ENCODE assay signal across 9 cellular contexts in the genomic region with DNA sequence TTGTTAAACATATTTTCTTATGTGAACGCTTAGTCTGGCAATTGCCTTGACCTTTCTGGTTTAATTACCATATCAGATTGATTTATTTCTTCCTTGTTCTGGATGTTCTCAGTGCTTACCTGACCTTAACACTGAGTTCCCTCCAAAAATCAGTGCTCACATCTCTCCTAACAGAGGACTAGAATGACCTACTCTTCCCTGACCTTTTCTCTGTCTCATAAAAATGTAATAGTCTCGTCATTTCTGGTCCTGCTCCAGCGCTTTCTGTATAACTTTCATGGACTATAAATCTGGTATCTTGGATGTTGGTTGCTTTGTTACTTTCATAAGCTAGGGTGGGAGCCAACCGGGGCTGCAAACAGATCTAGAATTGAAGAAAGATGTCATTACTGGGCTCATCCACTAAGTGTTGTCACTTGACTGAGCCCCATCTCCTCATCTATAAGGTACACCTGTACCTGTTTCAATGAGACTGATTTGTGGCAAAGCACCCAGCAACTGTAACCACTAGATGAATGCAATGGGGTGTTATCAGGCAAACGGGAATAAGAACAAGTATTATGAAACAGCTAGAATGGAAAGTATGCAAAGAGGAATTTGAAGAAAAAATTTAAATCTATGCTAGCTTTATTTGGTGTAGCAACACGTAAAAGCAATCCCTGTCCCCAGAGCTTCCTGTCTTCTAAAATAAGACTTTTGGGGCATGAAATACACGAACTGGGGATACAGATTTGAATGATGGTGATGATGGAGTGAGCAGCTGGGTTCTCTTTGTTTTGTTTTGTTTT. TPM values are rescaled to one million over a fixed set of nuclear protein-coding genes. Genes with fewer than 3 reads are reported as not detected.
DNase-seq lines count a peak whose midpoint lies in the region; TF ChIP-seq lines count a peak whose summit lies in the region.
"Had no signal": no experiment of that assay in that cellular context is flagged by ENCODE, and none has a peak within 500 bp of the region (broad histone marks: within the 10 kb centered on the region; RNA-seq: fewer than 3 reads in every experiment).

No MANE protein-coding gene starts in this region.

- no peak for TF ChIP-seq POLR2A in lower leg skin (IDR thresholded peaks at IDR 0.05)

- H3K4me1 Mint-ChIP-seq in dendritic cell treated with granulocyte-macrophage colony-stimulating factor and Interleukin-4, amounts not matched to agents 40 ng/mL and 50 ng/mL, for 4 days (ENCODE audit: low read depth): peaks cover 78% of the 10 kb centered on the region

- H3K27ac ChIP-seq in C4-2B (peak overlapping the region; percentile 99), Karpas-422 (ENCODE audit: low read length) (peak overlapping the region; percentile 97)
- H3K27ac ChIP-seq: epithelial cell of prostate had no signal

- no peaks in the 10 kb centered on the region; the same call in 1 of the 2 replicates for H4K20me1 ChIP-seq in Karpas-422 (ENCODE audit: insufficient read depth, low read depth, low read length)

- no peaks in the 10 kb centered on the region for H3K9me2 ChIP-seq in Karpas-422 (replicated peaks; ENCODE audit: insufficient read depth, low read length)

- intact Hi-C loops in dendritic cell treated with granulocyte-macrophage colony-stimulating factor and Interleukin-4, amounts not matched to agents 40 ng/mL and 50 ng/mL, for 4 days (cut with micrococcal nuclease): no loop called here
- intact Hi-C loops in lower leg skin (cut with DNase I; ENCODE audit: low total_unique reads): no loop called here

- CTCF ChIA-PET in GM10248 (lab: Yijun Ruan, JAX): interaction anchor here (0.9 to 6.9 kb wide), 9 partner anchors 10 to 251 kb away, joined by 3 to 52 read pairs (median 10); a partner anchor contains a TSS

- H2AFZ ChIP-seq in Karpas-422 (ENCODE audit: low read length) (no peak overlapping the region), neuron (ENCODE audit: low read depth, low read length) (no peak overlapping the region)

- H3K27me3 ChIP-seq in Karpas-422 (ENCODE audit: low read length): no peaks in the 10 kb centered on the region
- H3K27me3 ChIP-seq in neuron (ENCODE audit: insufficient read depth, low read length): no peaks in the 10 kb centered on the region

- H3K36me3 Mint-ChIP-seq in dendritic cell treated with granulocyte-macrophage colony-stimulating factor and Interleukin-4, amounts not matched to agents 40 ng/mL and 50 ng/mL, for 4 days (ENCODE audit: low read depth): peaks cover 68% of the 10 kb centered on the region

- POLR2A ChIA-PET in GM10248 (lab: Yijun Ruan, JAX): interaction anchor here (1.5 kb wide), 1 partner anchor 15 kb away, joined by 7 read pairs; no protein-coding TSS in a partner anchor

- peaks cover 37% of the 10 kb centered on the region for H3K79me2 ChIP-seq in Karpas-422 (ENCODE audit: low read length)

- H3K9me3 ChIP-seq in Karpas-422 (ENCODE audit: low read length) (no peaks in the 10 kb centered on the region), neuron (ENCODE audit: low read length) (no peaks in the 10 kb centered on the region)

- TF ChIP-seq CTCF in C4-2B (conservative IDR thresholded peaks at IDR 0.05) (no peak), GM10248 (IDR thresholded peaks at IDR 0.05; ENCODE audit: control extremely low read depth, extremely low read depth, low read depth, missing control alignments) (no peak), lower leg skin (IDR thresholded peaks at IDR 0.05) (no peak)

- peak overlapping the region; percentile 20 for H3K27ac Mint-ChIP-seq in dendritic cell treated with granulocyte-macrophage colony-stimulating factor and Interleukin-4, amounts not matched to agents 40 ng/mL and 50 ng/mL, for 4 days

- DNase-seq in Karpas-422 (no peak), GM10248 (ENCODE audit: extremely low spot score) (no peak), DMS114 treated with DMSO at 0.1 percent for 48 hours (lab: John Stamatoyannopoulos, UW; ENCODE audit: unreplicated experiment) (no peak), NCI-H146 (lab: John Stamatoyannopoulos, UW) (no peak), lower leg skin (ENCODE audit: low spot score in 2 of 2) (no peak)

- H3K27me3 Mint-ChIP-seq in dendritic cell treated with granulocyte-macrophage colony-stimulating factor and Interleukin-4, amounts not matched to agents 40 ng/mL and 50 ng/mL, for 4 days: no peaks in the 10 kb centered on the region

- H3K4me1 ChIP-seq in Karpas-422 (ENCODE audit: low read length): peaks cover 70% of the 10 kb centered on the region
- H3K4me1 ChIP-seq in neuron (ENCODE audit: insufficient read depth, low read length): peaks cover 67% of the 10 kb centered on the region

- 50 to 61% methylated on average over 7 of the region's 7 CpGs for WGBS in lower leg skin, 2 donors

- peak overlapping the region; percentile 80 for H3K4me2 ChIP-seq in Karpas-422 (ENCODE audit: low read depth, low read length, poor library complexity, severe bottlenecking)

- peak overlapping the region; percentile 97 for H3K4me3 Mint-ChIP-seq in dendritic cell treated with granulocyte-macrophage colony-stimulating factor and Interleukin-4, amounts not matched to agents 40 ng/mL and 50 ng/mL, for 4 days

- H3K4me3 ChIP-seq in Karpas-422 (ENCODE audit: low read length): peak overlapping the region; percentile 75
- H3K4me3 ChIP-seq in neuron (ENCODE audit: low read length): peak overlapping the region; percentile 100
- H3K4me3 ChIP-seq in lower leg skin (ENCODE audit: low read depth, poor library complexity, severe bottlenecking): no peak overlapping the region

- no peaks in the 10 kb centered on the region for H3K9me3 Mint-ChIP-seq in dendritic cell treated with granulocyte-macrophage colony-stimulating factor and Interleukin-4, amounts not matched to agents 40 ng/mL and 50 ng/mL, for 4 days

- H3K36me3 ChIP-seq in Karpas-422 (ENCODE audit: insufficient read depth, low read length) (no peaks in the 10 kb centered on the region), neuron (ENCODE audit: insufficient read depth, low read length) (peaks cover 31% of the 10 kb centered on the region)

- peak overlapping the region; percentile 97 for H3K9ac ChIP-seq in Karpas-422 (ENCODE audit: low read length)

RNA-seq across cellular contexts. Expression of a gene that starts 2.4 kb away (rescaled TPM):
- 74.0 and 75.7 TPM in 2 replicates for total RNA-seq in Karpas-422 (2014; rRNA removed; shearing (Covaris generic); ENCODE audit: low replicate concordance)
- 100 to 1,000 TPM in 2 of 4 donors, 10 to 100 TPM in 2; 15.4 to 540 (median 173) TPM for total RNA-seq in lower leg skin

RNA-seq across cellular contexts. Expression of a gene that starts 13.7 kb away (rescaled TPM):
- 80.3 and 99.6 TPM in 2 replicates for total RNA-seq in Karpas-422 (2014; rRNA removed; shearing (Covaris generic); ENCODE audit: low replicate concordance)
- total RNA-seq in lower leg skin: 10 to 100 TPM in 2 of 4 donors, 1 to 10 TPM in 2; 7.3 to 58.6 (median 21.8) TPM

RNA-seq across cellular contexts. Expression of a gene that starts 37.8 kb away (rescaled TPM):
- total RNA-seq in Karpas-422 (2014; rRNA removed; shearing (Covaris generic); ENCODE audit: low replicate concordance): 18.0 and 32.4 TPM in 2 replicates
- total RNA-seq in lower leg skin: 1 to 10 TPM; 7.9 to 9.1 (median 8.8) TPM

RNA-seq across cellular contexts. Expression of a gene that starts 38.1 kb away (rescaled TPM):
- 81.3 and 303 TPM in 2 replicates for total RNA-seq in Karpas-422 (2014; rRNA removed; shearing (Covaris generic); ENCODE audit: low replicate concordance)
- 10 to 100 TPM; 33.6 to 42.8 (median 36.6) TPM for total RNA-seq in lower leg skin
